ENCODE assay signal across 27 cellular contexts in the genomic region with DNA sequence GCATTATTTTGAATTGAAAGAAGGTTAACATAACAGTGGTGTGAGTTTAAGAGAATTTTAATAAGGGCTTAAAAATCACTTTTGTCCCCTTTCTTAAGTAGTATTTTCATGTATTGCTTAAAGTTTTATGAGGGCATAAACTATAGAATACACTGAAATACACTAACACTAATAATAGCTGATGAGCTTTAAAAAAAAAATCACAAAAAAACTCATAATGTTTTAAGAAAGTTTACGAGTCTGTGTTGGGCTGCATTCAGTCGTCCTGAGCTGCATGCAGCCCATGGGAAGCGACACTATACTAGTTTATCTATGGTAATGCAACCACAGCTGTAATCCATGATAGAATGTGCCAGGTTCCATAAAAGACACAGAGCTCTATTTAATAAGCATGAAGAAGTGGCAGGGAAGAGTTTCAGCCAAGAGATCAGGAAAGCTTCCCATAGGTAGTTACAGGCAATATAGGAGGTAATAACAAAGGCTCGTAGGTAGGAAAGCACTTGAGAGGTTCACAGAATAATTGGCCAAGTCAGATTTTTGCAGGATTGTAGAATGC.
"Had no signal": no experiment of that assay in that cellular context is flagged by ENCODE, and none has a peak within 500 bp of the region (broad histone marks: within the 10 kb centered on the region; RNA-seq: fewer than 3 reads in every experiment).

No MANE protein-coding gene starts in this region.

- H3K27ac Mint-ChIP-seq: activated CD8-positive, alpha-beta T cell treated with anti-CD3 and anti-CD28 coated beads, Interleukin-2, amount 10 ng/mL, durations not matched to agents 7 days and 5 days; activated naive CD8-positive, alpha-beta T cell treated with anti-CD3 and anti-CD28 coated beads, Interleukin-2, amount 10 ng/mL, durations not matched to agents 7 days and 5 days had no signal

- H3K27me3 ChIP-seq: adrenal gland, breast epithelium had no signal

- H3K4me3 Mint-ChIP-seq: activated CD8-positive, alpha-beta T cell treated with anti-CD3 and anti-CD28 coated beads, Interleukin-2, amount 10 ng/mL, durations not matched to agents 7 days and 5 days; activated naive CD8-positive, alpha-beta T cell treated with anti-CD3 and anti-CD28 coated beads, Interleukin-2, amount 10 ng/mL, durations not matched to agents 7 days and 5 days had no signal

- DNase-seq: activated CD4-positive, alpha-beta T cell treated with anti-CD3 and anti-CD28 coated beads for 4 hours; activated CD4-positive, alpha-beta T cell treated with anti-CD3 and anti-CD28 coated beads, Interleukin-2, amount 50 U/mL, for 4 hours; activated CD8-positive, alpha-beta memory T cell treated with anti-CD3 and anti-CD28 coated beads, Interleukin-2, amount 50 U/mL, for 48 hours; activated CD8-positive, alpha-beta T cell treated with anti-CD3 and anti-CD28 coated beads, Interleukin-2, amount 10 ng/mL, durations not matched to agents 7 days and 5 days; activated naive CD4-positive, alpha-beta T cell treated with anti-CD3 and anti-CD28 coated beads, Interleukin-2, amount 50 U/mL, for 16 hours; activated naive CD8-positive, alpha-beta T cell treated with anti-CD3 and anti-CD28 coated beads, Interleukin-2, amount 10 ng/mL, durations not matched to agents 7 days and 5 days; activated T-cell treated with anti-CD3 and anti-CD28 coated beads, Interleukin-2, amount 50 U/mL, for 1 hour; adrenal gland; anterior cingulate cortex; caudate nucleus; Kasumi-1; KBM-7; MV-4-11; NCI-H1092 treated with DMSO at 0.1 percent for 48 hours; NCI-H1436; NCI-H187; NCI-H2081 treated with DMSO at 0.1 percent for 48 hours; NCI-H226; NCI-H69; NK-92 treated with Interleukin-12 subunit alpha and Interleukin-12 subunit beta, amount 100 ng/mL, for 24 hours; OCI-M1; RPMI8226; SK-N-SH had no signal

- H3K4me2 ChIP-seq: SK-N-SH had no signal

- H3K4me3 ChIP-seq: adrenal gland, breast epithelium had no signal

- H3K9me3 ChIP-seq: adrenal gland, breast epithelium, SK-N-SH had no signal

- H3K36me3 ChIP-seq: breast epithelium had no signal

- H3K9ac ChIP-seq: SK-N-SH had no signal

- H3K27me3 Mint-ChIP-seq: activated naive CD8-positive, alpha-beta T cell treated with anti-CD3 and anti-CD28 coated beads, Interleukin-2, amount 10 ng/mL, durations not matched to agents 7 days and 5 days had no signal

- H3K9me3 Mint-ChIP-seq: activated naive CD8-positive, alpha-beta T cell treated with anti-CD3 and anti-CD28 coated beads, Interleukin-2, amount 10 ng/mL, durations not matched to agents 7 days and 5 days had no signal

- ATAC-seq: activated CD4-positive, CD25-positive, alpha-beta regulatory T cell treated with anti-CD3 and anti-CD28 coated beads, Interleukin-2, amount 50 U/mL, for 24 hours; activated CD8-positive, alpha-beta T cell treated with anti-CD3 and anti-CD28 coated beads, Interleukin-2, amount 10 ng/mL, durations not matched to agents 7 days and 5 days; Panc1; Right ventricle myocardium inferior had no signal

- H3K27ac ChIP-seq: adrenal gland, breast epithelium had no signal
